In the genomic region with DNA sequence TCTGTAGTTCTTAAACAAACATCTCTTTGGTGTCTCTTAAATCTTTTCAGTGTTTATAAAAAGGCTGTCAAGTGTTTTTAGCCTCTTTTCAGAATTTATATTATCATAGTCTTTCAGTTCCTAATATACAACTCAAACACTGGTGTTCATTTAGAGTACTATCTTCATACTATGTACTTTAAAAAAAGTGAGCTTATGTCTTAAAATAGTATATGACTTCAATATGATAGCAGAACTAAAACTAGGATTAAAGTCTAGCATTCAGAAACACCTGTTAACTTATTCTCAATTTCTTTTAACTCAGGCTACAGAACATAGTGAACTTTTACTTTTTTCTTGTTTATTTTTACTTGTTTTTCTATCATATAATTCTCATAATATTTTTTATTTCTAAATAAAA, we compare ENCODE assay signal across 13 cellular contexts. TPM values are rescaled to one million over a fixed set of nuclear protein-coding genes. Genes with fewer than 3 reads are reported as not detected.
A peak's percentile ranks its signal among the peaks of the same experiment; 100 is the strongest.
DNase-seq lines count a peak whose midpoint lies in the region; ATAC-seq, FAIRE-seq and TF ChIP-seq lines count a peak whose summit lies in the region.
"Had no signal": no experiment of that assay in that cellular context is flagged by ENCODE, and none has a peak within 500 bp of the region (broad histone marks: within the 10 kb centered on the region; RNA-seq: fewer than 3 reads in every experiment).

No MANE protein-coding gene starts in this region.

- H3K9ac ChIP-seq in GM12878 (ENCODE audit: control insufficient read depth, insufficient read depth, low read length), result peak overlapping the region; percentile 48; the same call in 1 of the 2 replicates

- H3K4me1 ChIP-seq in GM12878 (ENCODE audit: control insufficient read depth, insufficient read depth, low read length), result peaks cover 35% of the 10 kb centered on the region
- H3K4me1 ChIP-seq: adrenal gland had no signal

- TF ChIP-seq EP300 in GM12878 (IDR thresholded peaks at IDR 0.05; ENCODE audit: borderline replicate concordance in 1 of 2, control insufficient read depth in 1 of 2, low read depth in 2 of 2, low read length in 2 of 2), result peak in 1 of 2 experiments; percentile 19; a peak in 2 of 4 replicates

- TF ChIP-seq RAD21 in GM12878 (IDR thresholded peaks at IDR 0.05; ENCODE audit: insufficient read depth, low read depth, low read length), result no peak

- H4K20me1 ChIP-seq in GM12878 (ENCODE audit: control insufficient read depth, insufficient read depth), result no peaks in the 10 kb centered on the region

- H2AFZ ChIP-seq in GM12878 (ENCODE audit: control insufficient read depth, low read depth, low read length), result no peak overlapping the region; the same call in 1 of the 2 replicates

- no peaks in the 10 kb centered on the region for H3K79me2 ChIP-seq in GM12878 (ENCODE audit: control insufficient read depth, insufficient read depth, low read length)

- peak overlapping the region; percentile 76 for H3K27ac ChIP-seq in GM12878 (ENCODE audit: control insufficient read depth, insufficient read depth)
- H3K27ac ChIP-seq: adrenal gland, SJSA1 had no signal

- H3K36me3 ChIP-seq in GM12878 (ENCODE audit: control insufficient read depth in 2 of 2, insufficient read depth in 2 of 2, low read length in 1 of 2), result no peaks in the 10 kb centered on the region
- H3K36me3 ChIP-seq: adrenal gland, SJSA1 had no signal

- RAD21 ChIA-PET in GM12878 (lab: Charles Lee; ENCODE audit: unreplicated experiment), result interaction anchor here (0.9 to 27.1 kb wide), 13 partner anchors 9 to 149 kb away, joined by 3 to 540 read pairs (median 8); partner anchors contain the start of gene IKZF2

- CTCF ChIA-PET in GM12878 (lab: Yijun Ruan, JAX), result interaction anchor here (1.0 to 2.9 kb wide), 5 partner anchors 10 to 66 kb away, joined by 3 to 16 read pairs (median 4); no protein-coding TSS in a partner anchor

- no peak for DNase-seq in GM12878 (ENCODE audit: low read depth, low spot score)
- no peak for DNase-seq in lower leg skin (ENCODE audit: low spot score in 2 of 2)
- no peak for DNase-seq in NCI-H69 (lab: John Stamatoyannopoulos, UW)
- DNase-seq in activated gamma-delta T cell treated with Interleukin-2 at 50 U/mL for 16 hours, result no peak
- DNase-seq in Right ventricle myocardium inferior (ENCODE audit: missing footprints), result no peak
- DNase-seq: activated CD4-positive, alpha-beta T cell treated with anti-CD3 and anti-CD28 coated beads, Interleukin-2, amount 50 U/mL, for 48 hours; adrenal gland; effector memory CD4-positive, alpha-beta T cell; hypothalamus had no signal

- SMC1A ChIA-PET in GM12878 (lab: Charles Lee; ENCODE audit: uncharacterized antibody, unreplicated experiment), result interaction anchor here (0.8 to 24.8 kb wide), 12 partner anchors 9 to 147 kb away, joined by 3 to 467 read pairs (median 6); partner anchors contain the start of gene IKZF2

- H3K27me3 ChIP-seq in GM12878 (replicated peaks in 1 of 2; ENCODE audit: control insufficient read depth in 2 of 2, insufficient read depth in 2 of 2, low read length in 1 of 2), result no peaks in the 10 kb centered on the region
- H3K27me3 ChIP-seq: adrenal gland, SJSA1 had no signal

- H3K9me3 ChIP-seq in GM12878 (replicated peaks; ENCODE audit: control insufficient read depth, insufficient read depth, low read length), result peaks cover 2% of the 10 kb centered on the region; the same call in 2 of the 3 replicates
- H3K9me3 ChIP-seq: adrenal gland, SJSA1 had no signal

- TF ChIP-seq CTCF in GM12878 (IDR thresholded peaks at IDR 0.05 in 2 of 3, conservative IDR thresholded peaks at IDR 0.05 in 1 of 3; ENCODE audit: control insufficient read depth in 2 of 3, extremely low read depth in 1 of 3, insufficient read depth in 1 of 3, low read depth in 3 of 3, low read length in 3 of 3) (no peak), lower leg skin (IDR thresholded peaks at IDR 0.05) (no peak)

- no TSS peak for BruUV-seq in GM12878 (replicated peaks; lab: Mats Ljungman, UMichigan)

- peak overlapping the region; percentile 41 for H3K4me2 ChIP-seq in GM12878 (ENCODE audit: control insufficient read depth, insufficient read depth)

- intact Hi-C loops in GM12878 (cut with micrococcal nuclease; ENCODE audit: unreplicated experiment), result loop anchor here (1.0 kb wide), 1 partner anchor 67 kb away; no protein-coding TSS in a partner anchor
- intact Hi-C loops in lower leg skin (cut with DNase I; ENCODE audit: low total_unique reads), result no loop called here
- intact Hi-C loops in Right ventricle myocardium inferior (cut with DNase I), result no loop called here

- no peak for FAIRE-seq in GM12878 (lab: Jason Lieb, UNC)

- H3K4me3 ChIP-seq in GM12878 (no peak overlapping the region), lower leg skin (ENCODE audit: low read depth, poor library complexity, severe bottlenecking) (no peak overlapping the region)
- H3K4me3 ChIP-seq: adrenal gland, SJSA1 had no signal

- ATAC-seq in GM18858 (IDR thresholded peaks at IDR 0.05; ENCODE audit: unreplicated experiment), result peak; percentile 99
- ATAC-seq in GM21526 (IDR thresholded peaks at IDR 0.05; ENCODE audit: low FRiP score, unreplicated experiment), result peak; percentile 98
- peak; percentile 99 for ATAC-seq in HG03095 (IDR thresholded peaks at IDR 0.05; ENCODE audit: unreplicated experiment)
- peak; percentile 93 for ATAC-seq in GM12878
- ATAC-seq in Right ventricle myocardium inferior, result no peak

- POLR2A ChIA-PET in GM12878 (lab: Charles Lee), result interaction anchor here (0.5 to 4.7 kb wide), 7 partner anchors 12 to 150 kb away, joined by 3 to 36 read pairs (median 4); partner anchors contain the start of gene IKZF2

- in situ Hi-C loops in GM12878 (cut with MboI), result no loop called here

- TF ChIP-seq POLR2A in GM12878 (IDR thresholded peaks at IDR 0.05; ENCODE audit: low read depth, low read length) (no peak), lower leg skin (IDR thresholded peaks at IDR 0.05) (no peak)

TF ChIP-seq in GM12878, 131 proteins besides CTCF, POLR2A, EP300 and RAD21 (continues in another document):
- TF ChIP-seq E2F4 (IDR thresholded peaks at IDR 0.05; ENCODE audit: low read depth, low read length) (no peak), CUX1 (IDR thresholded peaks at IDR 0.05; ENCODE audit: insufficient replicate concordance, low read depth, low read length) (no peak)

RNA-seq across cellular contexts. Expression of gene IKZF2, which starts 14.7 kb away (rescaled TPM):
- total RNA-seq in GM12878 (2013; cell fraction: nucleolus; rRNA removed), result 1,202 and 1,210 TPM in 2 replicates
- total RNA-seq in GM12878 (2014; rRNA removed), result 157 and 194 TPM in 2 replicates
- 171 and 187 TPM in 2 replicates for total RNA-seq in GM12878 (2014; rRNA removed; fragmentation: Illumina TruSeq; extraction: Trizol)
- total RNA-seq in GM12878 (2021), result 144 and 145 TPM in 2 replicates
- polyA plus RNA-seq in GM12878 (2011; ENCODE audit: low read depth), result 30.5 TPM
- 266 and 327 TPM in 2 replicates for polyA plus RNA-seq in GM12878 (2011; rRNA removed)
- polyA plus RNA-seq in GM12878 (2011; cell fraction: cytosol; rRNA removed), result 162 and 164 TPM in 2 replicates
- polyA plus RNA-seq in GM12878 (2011; cell fraction: nucleus; rRNA removed), result 169 and 268 TPM in 2 replicates
- polyA plus RNA-seq in GM12878 (2012), result 37.3 and 65.8 TPM in 2 replicates
- 113 and 137 TPM in 2 replicates for polyA plus RNA-seq in GM12878 (2014; fragmentation: Illumina TruSeq; extraction: Trizol)
- polyA plus RNA-seq in GM12878 (2014; fragmentation: Nextera tagmentation; extraction: Ambion mirVana), result 10 to 100 TPM; 15.2 to 22.5 TPM
- polyA plus RNA-seq in GM12878 (2014; rRNA removed), result 57.9 and 61.3 TPM in 2 replicates
- 10 to 100 TPM; 32.9 to 34.9 TPM for polyA plus RNA-seq in GM12878 (2016; fragmentation: Nextera tagmentation; extraction: Ambion mirVana)
- 752 and 824 TPM in 2 replicates for polyA minus RNA-seq in GM12878 (2011; rRNA and poly(A)+ RNA removed)
- 283 and 316 TPM in 2 replicates for polyA minus RNA-seq in GM12878 (2011; cell fraction: cytosol; rRNA and poly(A)+ RNA removed)
- 607 and 676 TPM in 2 replicates for polyA minus RNA-seq in GM12878 (2011; cell fraction: nucleus; rRNA and poly(A)+ RNA removed)
- 10 to 100 TPM; 37.4 to 69.3 (median 42.7) TPM for total RNA-seq in lower leg skin
- 4.7 TPM for total RNA-seq in Right ventricle myocardium inferior
